In genomic region chr15:30175291-30175690, GRCh38 we compare ENCODE assay signal across 10 cellular contexts. TPM values are rescaled to one million over a fixed set of nuclear protein-coding genes. Genes with fewer than 3 reads are reported as not detected.
"Had no signal": no experiment of that assay in that cellular context is flagged by ENCODE, and none has a peak within 500 bp of the region (broad histone marks: within the 10 kb centered on the region; RNA-seq: fewer than 3 reads in every experiment).

No MANE protein-coding gene starts in this region.

RNA-seq across cellular contexts. Expression of gene GOLGA8T, which starts 40.4 kb away (rescaled TPM):
- total RNA-seq: activated CD4-positive, alpha-beta T cell treated with anti-CD3 and anti-CD28 coated beads for 36 hours; activated CD4-positive, alpha-beta T cell treated with anti-CD3 and anti-CD28 coated beads, Interleukin-2, amount 10 ng/mL, durations not matched to agents 7 days and 5 days; activated naive CD4-positive, alpha-beta T cell treated with anti-CD3 and anti-CD28 coated beads for 36 hours; activated T-cell treated with anti-CD3 and anti-CD28 coated beads, Interleukin-2, amount 50 U/mL, for 4 hours; activated T-helper 1 cell treated with anti-CD3 and anti-CD28 coated beads, Interleukin-12 subunit alpha, Interleukin-12 subunit beta, Interleukin-2, Interleukin-4 antibody, amounts not matched to agents 30 ng/mL and 10 ng/mL and 1 ng/mL, durations not matched to agents 14 hours and 24 hours and 36 hours; OCI-LY7; PC-9; SJCRH30 had no signal
- polyA plus RNA-seq: IgD-negative memory B cell, SK-N-SH had no signal
